In genomic region chr5:142445266-142445665, GRCh38 we compare ENCODE assay signal across 1 cellular context.
TF ChIP-seq lines count a peak whose summit lies in the region.

No MANE protein-coding gene starts in this region.

TF ChIP-seq in H1, 55 proteins besides CTCF, POLR2A, EP300 and RAD21:
- TF ChIP-seq BACH1 (IDR thresholded peaks at IDR 0.05; ENCODE audit: low read length) (no peak), TAF1 (IDR thresholded peaks at IDR 0.05; ENCODE audit: low read depth, low read length) (no peak), TAF7 (optimal IDR thresholded peaks at IDR 0.05; ENCODE audit: borderline replicate concordance, low read depth, low read length) (no peak), SP4 (IDR thresholded peaks at IDR 0.05; ENCODE audit: low read length) (no peak), POLR2AphosphoS5 (IDR thresholded peaks at IDR 0.05; ENCODE audit: low read depth, low read length) (no peak), POU5F1 (IDR thresholded peaks at IDR 0.05; ENCODE audit: low read depth, low read length) (no peak), TEAD4 (IDR thresholded peaks at IDR 0.05; ENCODE audit: low read depth, low read length) (no peak), KDM1A (IDR thresholded peaks at IDR 0.05; ENCODE audit: borderline replicate concordance, low read length) (no peak), SIX5 (IDR thresholded peaks at IDR 0.05; ENCODE audit: low read depth, low read length) (no peak), ATF2 (IDR thresholded peaks at IDR 0.05; ENCODE audit: low read length) (no peak), SP2 (IDR thresholded peaks at IDR 0.05; ENCODE audit: low read length) (no peak), BRCA1 (IDR thresholded peaks at IDR 0.05; ENCODE audit: low read depth, low read length) (no peak), SRF (IDR thresholded peaks at IDR 0.05; ENCODE audit: low read depth, low read length) (no peak), NRF1 (IDR thresholded peaks at IDR 0.05; ENCODE audit: low read depth, low read length) (no peak), SIRT6 (IDR thresholded peaks at IDR 0.05; ENCODE audit: low read length) (no peak), RBBP5 (IDR thresholded peaks at IDR 0.05; ENCODE audit: borderline replicate concordance, low read depth, low read length) (no peak), ZNF274 (IDR thresholded peaks at IDR 0.05; ENCODE audit: borderline replicate concordance, extremely low read depth, low read length) (no peak), YY1 (IDR thresholded peaks at IDR 0.05; ENCODE audit: low read depth, low read length) (no peak)
